In the genomic region with DNA sequence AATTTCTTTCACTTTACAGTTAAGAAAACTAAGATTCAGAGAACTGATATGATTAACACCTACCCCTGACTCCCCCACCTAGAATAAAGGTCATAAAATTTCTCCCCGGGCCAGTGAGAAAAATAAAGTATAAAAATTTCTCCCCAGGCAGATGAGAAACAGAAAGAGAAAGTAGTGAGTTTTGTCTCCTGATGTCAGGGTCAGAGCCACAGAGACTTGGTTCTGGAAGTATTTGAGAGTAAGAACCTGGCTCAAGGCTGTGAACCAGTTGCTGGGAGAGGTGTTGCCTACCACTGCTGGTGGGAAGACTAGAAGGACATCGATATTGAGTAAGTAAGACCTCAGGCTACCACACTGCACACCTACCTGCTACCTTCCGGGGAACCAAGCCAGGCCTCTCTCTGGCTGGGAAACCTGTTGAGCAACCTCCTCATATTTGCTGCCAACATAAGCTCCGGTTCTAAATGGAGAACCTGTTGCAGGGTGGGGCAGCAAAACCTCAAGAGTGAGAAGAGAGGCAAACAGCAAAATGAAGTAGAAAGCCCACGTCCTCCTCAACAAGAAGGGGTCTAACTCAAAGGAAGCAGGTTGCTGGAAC, we compare ENCODE assay signal across 13 cellular contexts.
DNase-seq lines count a peak whose midpoint lies in the region; ATAC-seq, FAIRE-seq and TF ChIP-seq lines count a peak whose summit lies in the region.
"Had no signal": no experiment of that assay in that cellular context is flagged by ENCODE, and none has a peak within 500 bp of the region (broad histone marks: within the 10 kb centered on the region; RNA-seq: fewer than 3 reads in every experiment).

No MANE protein-coding gene starts in this region.

- no peak overlapping the region for H3K4ac ChIP-seq in IMR-90 (ENCODE audit: low read depth, low read length)

- no peak overlapping the region for H2BK15ac ChIP-seq in IMR-90 (ENCODE audit: low read depth, low read length)

- BruUV-seq in IMR-90 (replicated peaks; lab: Mats Ljungman, UMichigan), result no TSS peak

- no peak overlapping the region for H4K8ac ChIP-seq in IMR-90 (ENCODE audit: low read depth in 2 of 2, low read length in 2 of 2)

- H3K27ac ChIP-seq in IMR-90 (ENCODE audit: insufficient read depth, low read length), result no peak overlapping the region
- peak overlapping the region; percentile 37 to 84 (median 66) for H3K27ac ChIP-seq in stomach

- H3K56ac ChIP-seq in IMR-90 (ENCODE audit: extremely low read depth, insufficient read depth, low read length), result no peak overlapping the region

- no CpG with 5 or more reads among the region's 5 CpGs for WGBS in IMR-90 (ENCODE audit: extremely low coverage in 2 of 2, insufficient read length in 1 of 2), 2 experiments
- WGBS in stomach, 5 donors, result 30 to 55% (median 32%) methylated on average over 5 of the region's 5 CpGs

- no peak overlapping the region for H2BK120ac ChIP-seq in IMR-90 (ENCODE audit: low read depth, low read length)

- ATAC-seq in GM19463 (IDR thresholded peaks at IDR 0.05; ENCODE audit: unreplicated experiment), result peak; percentile 49
- ATAC-seq in IMR-90 (ENCODE audit: low read depth), result no peak
- ATAC-seq: activated CD8-positive, alpha-beta memory T cell treated with anti-CD3 and anti-CD28 coated beads, Interleukin-2, amount 10 ng/mL, durations not matched to agents 7 days and 5 days; T-helper 17 cell had no signal

- in situ Hi-C loops in IMR-90 (cut with MboI; ENCODE audit: low sequenced_read_pairs) (no loop called here), KBM-7 (cut with MboI; ENCODE audit: low pct_unique_long_range_greater_than_20kb, low sequenced_read_pairs) (no loop called here)

- no peak for TF ChIP-seq EP300 in stomach (IDR thresholded peaks at IDR 0.05)

- no peak overlapping the region for H2AK5ac ChIP-seq in IMR-90 (ENCODE audit: low read depth, low read length)

- H2AK9ac ChIP-seq in IMR-90 (replicated peaks; ENCODE audit: low read depth, low read length, poor library complexity), result no peak overlapping the region

- H3K36me3 ChIP-seq in IMR-90 (ENCODE audit: control insufficient read depth, insufficient read depth, low read length), result no peaks in the 10 kb centered on the region
- no peaks in the 10 kb centered on the region for H3K36me3 ChIP-seq in bronchial epithelial cell (ENCODE audit: control insufficient read depth, insufficient read depth, low read length)
- peaks cover 0 to 25% (median 7%) of the 10 kb centered on the region in 4 donors for H3K36me3 ChIP-seq in stomach

- DNase-seq in IMR-90, result no peak
- peak; percentile 69 for DNase-seq in bronchial epithelial cell (ENCODE audit: low read depth)
- peak; percentile 91 for DNase-seq in stomach
- DNase-seq in KBM-7, result no peak
- DNase-seq in NCI-H345 (lab: John Stamatoyannopoulos, UW), result no peak
- DNase-seq in NCI-H2081 (lab: John Stamatoyannopoulos, UW), result no peak
- DNase-seq: activated CD8-positive, alpha-beta memory T cell treated with anti-CD3 and anti-CD28 coated beads, Interleukin-2, amount 10 ng/mL, durations not matched to agents 7 days and 5 days; DMS79; effector memory CD4-positive, alpha-beta T cell; NCI-H526 treated with DMSO at 0.1 percent for 48 hours; stimulated activated CD4-positive, alpha-beta T cell treated with anti-CD3 and anti-CD28 coated beads, Interleukin-12 subunit alpha, Interleukin-12 subunit beta, amount 100 ng/mL, for 4 hours; T-helper 17 cell had no signal

- no peak overlapping the region for H3K23ac ChIP-seq in IMR-90 (ENCODE audit: low read depth, low read length)

- H3K79me1 ChIP-seq in IMR-90 (ENCODE audit: low read depth in 1 of 2, low read length in 2 of 2), result no peaks in the 10 kb centered on the region

- peak overlapping the region; percentile 21 for H2AFZ ChIP-seq in IMR-90 (replicated peaks; ENCODE audit: low read length, poor library complexity)

- no peak overlapping the region for H4K5ac ChIP-seq in IMR-90 (ENCODE audit: low read depth, low read length)

- H3K4me3 ChIP-seq in IMR-90 (ENCODE audit: insufficient read depth, low read depth, low read length) (no peak overlapping the region), bronchial epithelial cell (ENCODE audit: low read depth, low read length) (no peak overlapping the region), stomach (no peak overlapping the region)

- TF ChIP-seq CTCF in IMR-90 (conservative IDR thresholded peaks at IDR 0.05; ENCODE audit: low read depth, low read length) (no peak), bronchial epithelial cell (IDR thresholded peaks at IDR 0.05; ENCODE audit: insufficient read depth, low read length, severe bottlenecking) (no peak), stomach (IDR thresholded peaks at IDR 0.05) (no peak)

- CTCF ChIA-PET in IMR-90 (lab: Yijun Ruan, JAX), result no interaction called here

- TF ChIP-seq POLR2A in IMR-90 (IDR thresholded peaks at IDR 0.05; ENCODE audit: low read depth, low read length), result no peak
- TF ChIP-seq POLR2A in stomach (IDR thresholded peaks at IDR 0.05), result no peak

- no peak overlapping the region for H4K91ac ChIP-seq in IMR-90 (ENCODE audit: insufficient read depth, low read depth, low read length)

- no peak overlapping the region for H2BK20ac ChIP-seq in IMR-90 (ENCODE audit: low read depth, low read length)

- H2BK5ac ChIP-seq in IMR-90 (ENCODE audit: low read depth, low read length, poor library complexity, severe bottlenecking), result no peak overlapping the region

- TF ChIP-seq RAD21 in IMR-90 (IDR thresholded peaks at IDR 0.05; ENCODE audit: low read length), result no peak

- H3K9me3 ChIP-seq in IMR-90 (ENCODE audit: control insufficient read depth, insufficient read depth, low read length) (peaks cover 6% of the 10 kb centered on the region; the same call in 1 of the 2 replicates), stomach (peaks cover 0 to 7% (median 0%) of the 10 kb centered on the region in 4 donors)

- no peak overlapping the region for H3K4me2 ChIP-seq in IMR-90 (ENCODE audit: low read depth, low read length)

- H3K9ac ChIP-seq in IMR-90 (ENCODE audit: low read depth, low read length), result no peak overlapping the region

- intact Hi-C loops in IMR-90 (cut with micrococcal nuclease), result no loop called here
- intact Hi-C loops in stomach (cut with DNase I; ENCODE audit: low total_unique reads), result no loop called here

- H4K20me1 ChIP-seq in IMR-90 (ENCODE audit: insufficient read depth, low read length), result no peaks in the 10 kb centered on the region

- H3K27me3 ChIP-seq in IMR-90 (ENCODE audit: control insufficient read depth, insufficient read depth, low read length), result no peaks in the 10 kb centered on the region
- no peaks in the 10 kb centered on the region for H3K27me3 ChIP-seq in bronchial epithelial cell (ENCODE audit: control insufficient read depth, insufficient read depth, low read length)
- H3K27me3 ChIP-seq in stomach, result no peaks in the 10 kb centered on the region

- peak; percentile 58 for FAIRE-seq in bronchial epithelial cell (lab: Jason Lieb, UNC)

- no peaks in the 10 kb centered on the region for H3K9me1 ChIP-seq in IMR-90 (ENCODE audit: insufficient read depth, low read length)

- no peak overlapping the region for H3K18ac ChIP-seq in IMR-90 (ENCODE audit: low read depth, low read length)

- H3K4me1 ChIP-seq in IMR-90 (ENCODE audit: control insufficient read depth, insufficient read depth, low read length) (no peaks in the 10 kb centered on the region), stomach (peaks cover 0 to 9% (median 3%) of the 10 kb centered on the region in 4 donors)

- POLR2A ChIA-PET in IMR-90 (lab: Charles Lee; ENCODE audit: unreplicated experiment), result no interaction called here

- H3K14ac ChIP-seq in IMR-90 (replicated peaks; ENCODE audit: low read depth, low read length), result no peak overlapping the region

- dilution Hi-C loops in IMR-90 (cut with HindIII; ENCODE audit: low sequenced_read_pairs, unreplicated experiment), result no loop called here

TF ChIP-seq in IMR-90, 13 proteins besides CTCF, POLR2A, EP300 and RAD21:
- TF ChIP-seq MAFK (IDR thresholded peaks at IDR 0.05; ENCODE audit: low read depth, low read length) (no peak), MAZ (IDR thresholded peaks at IDR 0.05; ENCODE audit: borderline replicate concordance, low read depth, low read length) (no peak), SMC3 (IDR thresholded peaks at IDR 0.05; ENCODE audit: low read depth, low read length) (no peak), CHD1 (IDR thresholded peaks at IDR 0.05; ENCODE audit: low read depth, low read length) (no peak), RFX5 (IDR thresholded peaks at IDR 0.05; ENCODE audit: low read depth, low read length) (no peak), BHLHE40 (IDR thresholded peaks at IDR 0.05; ENCODE audit: low read depth, low read length) (no peak)
- TF ChIP-seq, protein P1, sequence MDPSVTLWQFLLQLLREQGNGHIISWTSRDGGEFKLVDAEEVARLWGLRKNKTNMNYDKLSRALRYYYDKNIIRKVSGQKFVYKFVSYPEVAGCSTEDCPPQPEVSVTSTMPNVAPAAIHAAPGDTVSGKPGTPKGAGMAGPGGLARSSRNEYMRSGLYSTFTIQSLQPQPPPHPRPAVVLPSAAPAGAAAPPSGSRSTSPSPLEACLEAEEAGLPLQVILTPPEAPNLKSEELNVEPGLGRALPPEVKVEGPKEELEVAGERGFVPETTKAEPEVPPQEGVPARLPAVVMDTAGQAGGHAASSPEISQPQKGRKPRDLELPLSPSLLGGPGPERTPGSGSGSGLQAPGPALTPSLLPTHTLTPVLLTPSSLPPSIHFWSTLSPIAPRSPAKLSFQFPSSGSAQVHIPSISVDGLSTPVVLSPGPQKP (IDR thresholded peaks at IDR 0.05; ENCODE audit: borderline replicate concordance, low read depth, low read length), result no peak

Comparison
In these comparisons a context has a peak if more than half of its experiments do, and no peak if none do; other contexts are left out.
1. DNase-seq: peak in bronchial epithelial cell (single experiment) and stomach (single experiment); none in IMR-90 (single experiment), KBM-7 (single experiment), NCI-H345 (single experiment) and NCI-H2081 (0 of 2).